ENCODE assay signal across 21 cellular contexts in the genomic region with DNA sequence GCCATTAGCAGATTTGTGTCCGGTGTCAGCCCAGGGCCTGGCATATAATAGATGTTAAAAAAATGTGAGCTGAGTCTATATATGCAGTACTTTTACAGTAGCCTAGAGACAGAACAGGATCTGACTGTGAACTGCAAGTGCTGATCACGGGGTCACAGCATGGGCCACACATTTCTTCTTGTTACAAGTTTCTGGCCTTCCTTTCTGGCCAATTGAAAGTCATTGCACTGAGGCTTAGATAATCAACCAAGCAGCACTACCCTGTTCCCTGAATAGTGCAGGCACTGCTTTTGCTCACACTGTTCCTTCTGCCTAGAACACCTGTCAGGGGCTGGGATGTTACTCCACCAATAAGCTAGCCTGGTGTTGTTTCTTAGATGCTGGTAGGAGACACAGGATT.
"Had no signal": no experiment of that assay in that cellular context is flagged by ENCODE, and none has a peak within 500 bp of the region (broad histone marks: within the 10 kb centered on the region; RNA-seq: fewer than 3 reads in every experiment).

No MANE protein-coding gene starts in this region.

- H3K4me3 Mint-ChIP-seq: activated B cell treated with CpG ODN at 0.5 μM for 24 hours; activated naive CD4-positive, alpha-beta T cell treated with anti-CD3 and anti-CD28 coated beads for 36 hours; activated naive CD8-positive, alpha-beta T cell treated with anti-CD3 and anti-CD28 coated beads, Interleukin-2, amount 10 ng/mL, durations not matched to agents 7 days and 5 days; activated T-cell treated with anti-CD3 and anti-CD28 coated beads, Interleukin-2, amount 50 U/mL, for 72 hours; immature natural killer cell; T-helper 1 cell treated with Interleukin-12 subunit alpha and Interleukin-12 subunit beta and Interleukin-4 antibody, amounts not matched to agents 30 μg/mL and 1 μg/mL, for 36 hours had no signal

- H3K27ac Mint-ChIP-seq: activated B cell treated with CpG ODN at 0.5 μM for 24 hours; activated naive CD4-positive, alpha-beta T cell treated with anti-CD3 and anti-CD28 coated beads for 36 hours; activated naive CD8-positive, alpha-beta T cell treated with anti-CD3 and anti-CD28 coated beads, Interleukin-2, amount 10 ng/mL, durations not matched to agents 7 days and 5 days; activated T-cell treated with anti-CD3 and anti-CD28 coated beads, Interleukin-2, amount 50 U/mL, for 72 hours; immature natural killer cell; T-helper 1 cell treated with Interleukin-12 subunit alpha and Interleukin-12 subunit beta and Interleukin-4 antibody, amounts not matched to agents 30 μg/mL and 1 μg/mL, for 36 hours had no signal

- H3K9me3 Mint-ChIP-seq: activated naive CD4-positive, alpha-beta T cell treated with anti-CD3 and anti-CD28 coated beads for 36 hours; activated naive CD8-positive, alpha-beta T cell treated with anti-CD3 and anti-CD28 coated beads, Interleukin-2, amount 10 ng/mL, durations not matched to agents 7 days and 5 days; activated T-cell treated with anti-CD3 and anti-CD28 coated beads, Interleukin-2, amount 50 U/mL, for 72 hours; T-helper 1 cell treated with Interleukin-12 subunit alpha and Interleukin-12 subunit beta and Interleukin-4 antibody, amounts not matched to agents 30 μg/mL and 1 μg/mL, for 36 hours had no signal

- H3K36me3 Mint-ChIP-seq: activated naive CD8-positive, alpha-beta T cell treated with anti-CD3 and anti-CD28 coated beads, Interleukin-2, amount 10 ng/mL, durations not matched to agents 7 days and 5 days had no signal

- DNase-seq: activated B cell treated with CpG ODN at 0.5 μM for 24 hours; activated CD4-positive, alpha-beta T cell treated with anti-CD3 and anti-CD28 coated beads for 4 hours; activated CD4-positive, alpha-beta T cell treated with anti-CD3 and anti-CD28 coated beads, Interleukin-2, amount 50 U/mL, for 48 hours; activated effector memory CD4-positive, alpha-beta T cell treated with Interleukin-2 at 50 U/mL for 16 hours; activated naive CD4-positive, alpha-beta T cell treated with anti-CD3 and anti-CD28 coated beads for 36 hours; activated naive CD8-positive, alpha-beta T cell treated with anti-CD3 and anti-CD28 coated beads, Interleukin-2, amount 10 ng/mL, durations not matched to agents 7 days and 5 days; activated T-cell treated with anti-CD3 and anti-CD28 coated beads, Interleukin-2, amount 50 U/mL, for 72 hours; amniotic stem cell; caudate nucleus; effector memory CD4-positive, alpha-beta T cell; foreskin melanocyte; glutamatergic neuron; immature natural killer cell; left lung; mammary epithelial cell; occipital lobe; stimulated activated CD4-positive, alpha-beta T cell treated with anti-CD3 and anti-CD28 coated beads, Interleukin-4, amount 100 ng/mL, for 1 hour; stimulated activated naive CD4-positive, alpha-beta T cell had no signal

- H3K4me3 ChIP-seq: hepatocyte, left lung, tibial nerve had no signal

- ATAC-seq: activated T-cell treated with anti-CD3 and anti-CD28 coated beads, Interleukin-2, amount 50 U/mL, for 72 hours; left lung had no signal

- H3K36me3 ChIP-seq: left lung, tibial nerve had no signal

- H3K27me3 ChIP-seq: hepatocyte, left lung, tibial nerve had no signal

- H3K9me3 ChIP-seq: left lung, tibial nerve had no signal

- H3K27ac ChIP-seq: hepatocyte, left lung had no signal
